In genomic region chr18:13382683-13382989, GRCh38 we compare ENCODE assay signal across 8 cellular contexts.
A peak's percentile ranks its signal among the peaks of the same experiment; 100 is the strongest.
DNase-seq lines count a peak whose midpoint lies in the region; TF ChIP-seq lines count a peak whose summit lies in the region.

No MANE protein-coding gene starts in this region.

- peak overlapping the region in 1 of 2 donors; percentile 52 for H3K4me3 ChIP-seq in muscle layer of colon (ENCODE audit: low read depth in 1 of 2, low read length in 2 of 2)

- H3K4me1 ChIP-seq in muscle layer of colon (ENCODE audit: insufficient read depth, low read length), result peaks cover 46% of the 10 kb centered on the region

- H3K9me3 ChIP-seq in muscle layer of colon (ENCODE audit: low read length), result no peaks in the 10 kb centered on the region

- H3K9me3 Mint-ChIP-seq in type B pancreatic cell, result no peaks in the 10 kb centered on the region

- H3K36me3 ChIP-seq in muscle layer of colon (ENCODE audit: insufficient read depth, low read length), result no peaks in the 10 kb centered on the region

- H3K27ac Mint-ChIP-seq in type B pancreatic cell, result peak overlapping the region; percentile 36

- H3K27me3 Mint-ChIP-seq in type B pancreatic cell, result peaks cover 5% of the 10 kb centered on the region

- no peaks in the 10 kb centered on the region for H3K36me3 Mint-ChIP-seq in type B pancreatic cell

- H3K27me3 ChIP-seq in muscle layer of colon (ENCODE audit: control insufficient read depth in 1 of 2, insufficient read depth in 2 of 2, low read length in 2 of 2), result no peaks in the 10 kb centered on the region

- no peak for TF ChIP-seq CTCF in type B pancreatic cell (conservative IDR thresholded peaks at IDR 0.05)

- H3K4me3 Mint-ChIP-seq in type B pancreatic cell, result peak overlapping the region; percentile 25

- peak overlapping the region; percentile 78 for H3K27ac ChIP-seq in cingulate gyrus (ENCODE audit: low read depth, low read length)
- H3K27ac ChIP-seq in muscle layer of colon (ENCODE audit: low read depth, low read length), result peak overlapping the region; percentile 84

- H3K4me1 Mint-ChIP-seq in type B pancreatic cell (ENCODE audit: unreplicated experiment), result peaks cover 26% of the 10 kb centered on the region

- peak overlapping the region; percentile 10 for H3K9ac ChIP-seq in muscle layer of colon (ENCODE audit: low read length)

- DNase-seq in activated effector memory CD4-positive, alpha-beta T cell treated with Interleukin-2 at 50 U/mL for 16 hours, result peak; percentile 13
- no peak for DNase-seq in activated effector memory CD4-positive, alpha-beta T cell treated with anti-CD3 and anti-CD28 coated beads, Interleukin-2, amount 50 U/mL, for 16 hours
- no peak for DNase-seq in type B pancreatic cell (ENCODE audit: extremely low spot score, unreplicated experiment)
- no peak for DNase-seq in NCI-H2107 (lab: John Stamatoyannopoulos, UW)
- DNase-seq in HK-2 (ENCODE audit: unreplicated experiment), result no peak
- no peak for DNase-seq in NCI-H748 treated with DMSO at 0.1 percent for 48 hours (lab: John Stamatoyannopoulos, UW)
